In genomic region chr11:131850507-131850906, GRCh38 we compare ENCODE assay signal across 7 cellular contexts.
"Had no signal": no experiment of that assay in that cellular context is flagged by ENCODE, and none has a peak within 500 bp of the region (broad histone marks: within the 10 kb centered on the region; RNA-seq: fewer than 3 reads in every experiment).

No MANE protein-coding gene starts in this region.

- FAIRE-seq: HTR-8/SVneo, K562 had no signal

- H3K4me1 Mint-ChIP-seq: IgD-negative memory B cell had no signal

- DNase-seq: IMR-90, KBM-7, KG1 had no signal

- H3K36me3 Mint-ChIP-seq: IgD-negative memory B cell had no signal

- ATAC-seq: K562 had no signal

- H3K4me3 Mint-ChIP-seq: IgD-negative memory B cell had no signal

- H3K27ac ChIP-seq: HL-60 had no signal

- H3K27ac Mint-ChIP-seq: IgD-negative memory B cell had no signal

- H3K4me3 ChIP-seq: K562 had no signal
